Comparison of ENCODE assay signal across 12 cellular contexts in genomic region chr3:123632161-123632655, GRCh38. TPM values are rescaled to one million over a fixed set of nuclear protein-coding genes. Genes with fewer than 3 reads are reported as not detected.
DNase-seq lines count a peak whose midpoint lies in the region; ATAC-seq, FAIRE-seq and TF ChIP-seq lines count a peak whose summit lies in the region.
"Had no signal": no experiment of that assay in that cellular context is flagged by ENCODE, and none has a peak within 500 bp of the region (broad histone marks: within the 10 kb centered on the region; RNA-seq: fewer than 3 reads in every experiment).

No MANE protein-coding gene starts in this region.

- DNase-seq in AG04450 (ENCODE audit: low read depth, low spot score) (peak; percentile 84), LNCaP clone FGC (ENCODE audit: low read depth) (peak; percentile 82), H1 (ENCODE audit: low read depth in 1 of 2, low spot score in 2 of 2) (no peak), OCI-M2 (lab: John Stamatoyannopoulos, UW; ENCODE audit: unreplicated experiment) (no peak), NCI-H1930 (lab: John Stamatoyannopoulos, UW) (no peak), T-helper 1 cell (no peak)
- DNase-seq: CD8-positive, alpha-beta T cell; cerebellar nuclear complex; NCI-H526 had no signal

- no peak overlapping the region for H3K4me3 ChIP-seq in AG04450 (ENCODE audit: low read depth, low read length)
- no peak overlapping the region for H3K4me3 ChIP-seq in LNCaP clone FGC (ENCODE audit: low read depth, low read length)
- H3K4me3 ChIP-seq in H1 (ENCODE audit: extremely low read depth in 1 of 4, insufficient read depth in 2 of 4, low read depth in 3 of 4, low read length in 4 of 4), result no peak overlapping the region
- H3K4me3 ChIP-seq in muscle layer of colon (ENCODE audit: low read depth in 1 of 2, low read length in 2 of 2), result no peak overlapping the region
- H3K4me3 ChIP-seq: GM12878 had no signal

- TF ChIP-seq RAD21 in H1 (IDR thresholded peaks at IDR 0.05 in 1 of 2, conservative IDR thresholded peaks at IDR 0.05 in 1 of 2; ENCODE audit: low read depth in 2 of 2, low read length in 2 of 2), result no peak

- ATAC-seq in GM19395 (IDR thresholded peaks at IDR 0.05; ENCODE audit: unreplicated experiment), result no peak
- ATAC-seq: CD8-positive, alpha-beta T cell; GM12878 had no signal

- H2AFZ ChIP-seq in H1 (ENCODE audit: low read length), result no peak overlapping the region

- no peak for TF ChIP-seq EP300 in H1 (IDR thresholded peaks at IDR 0.05; ENCODE audit: borderline replicate concordance in 1 of 2, low read depth in 2 of 2, low read length in 2 of 2)

- 54% methylated on average over 6 of the region's 6 CpGs; no CpG with 5 or more reads in 1 of the 2 experiments for WGBS in H1 (ENCODE audit: extremely low coverage in 1 of 2, insufficient coverage in 1 of 2, insufficient read length in 1 of 2, insufficient replicate concordance in 2 of 2, low coverage in 1 of 2, low lambda C conversion rate in 2 of 2, missing lambda C conversion rate in 1 of 2), 2 experiments

- H2BK120ac ChIP-seq in H1 (replicated peaks; ENCODE audit: low read depth, low read length), result no peak overlapping the region

- H3K9ac ChIP-seq in H1 (replicated peaks in 1 of 4; ENCODE audit: extremely low read depth in 1 of 4, low read depth in 3 of 4, low read length in 3 of 4) (no peak overlapping the region), muscle layer of colon (ENCODE audit: low read length) (no peak overlapping the region)

- H3K4me1 ChIP-seq in H1 (replicated peaks in 1 of 4; ENCODE audit: control insufficient read depth in 3 of 4, insufficient read depth in 4 of 4, low read length in 3 of 4) (peaks cover 3 to 25% (median 15%) of the 10 kb centered on the region in 4 experiments), muscle layer of colon (ENCODE audit: insufficient read depth, low read length) (peaks cover 89% of the 10 kb centered on the region)

- H3K27me3 ChIP-seq in AG04450 (ENCODE audit: control insufficient read depth, insufficient read depth, low read length) (no peaks in the 10 kb centered on the region), H1 (replicated peaks in 1 of 4; ENCODE audit: control insufficient read depth in 3 of 4, extremely low read depth in 1 of 4, insufficient read depth in 3 of 4, low read length in 3 of 4) (no peaks in the 10 kb centered on the region), muscle layer of colon (ENCODE audit: control insufficient read depth in 1 of 2, insufficient read depth in 2 of 2, low read length in 2 of 2) (no peaks in the 10 kb centered on the region)

- TF ChIP-seq CTCF in AG04450 (IDR thresholded peaks at IDR 0.05; ENCODE audit: low read depth, low read length) (no peak), LNCaP clone FGC (IDR thresholded peaks at IDR 0.05; ENCODE audit: control insufficient read depth, extremely low read depth, insufficient read depth) (no peak), H1 (IDR thresholded peaks at IDR 0.05; ENCODE audit: control extremely low read depth in 1 of 3, insufficient read depth in 1 of 3, low read depth in 1 of 3, low read length in 3 of 3) (no peak)

- H3K23ac ChIP-seq in H1 (ENCODE audit: insufficient read length), result no peak overlapping the region

- H3K27ac ChIP-seq in AG04450 (ENCODE audit: low read depth, low read length), result peak overlapping the region; percentile 39
- no peak overlapping the region for H3K27ac ChIP-seq in H1 (ENCODE audit: low read depth, low read length)
- peak overlapping the region; percentile 64 for H3K27ac ChIP-seq in muscle layer of colon (ENCODE audit: low read depth, low read length)

- H3K4me2 ChIP-seq in H1 (ENCODE audit: insufficient read depth in 1 of 2, low read depth in 2 of 2, low read length in 2 of 2), result peak overlapping the region in 1 of 2 experiments; percentile 44; a peak in 2 of 4 replicates

- H2BK12ac ChIP-seq in H1 (ENCODE audit: low read depth, low read length), result 0 out of 2 replicates have a peak overlapping the region, but pooled peaks have one; percentile 9

- no peak overlapping the region for H3K4ac ChIP-seq in H1 (replicated peaks; ENCODE audit: insufficient read length, low read depth, low read length)

- H2AK5ac ChIP-seq in H1 (ENCODE audit: low read depth, low read length), result no peak overlapping the region

- no peak overlapping the region for H2BK20ac ChIP-seq in H1 (ENCODE audit: low read length)

- 0 out of 3 replicates have a peak, but pooled peaks of 1 of the 2 experiments have one; percentile 40 for TF ChIP-seq POLR2A in H1 (IDR thresholded peaks at IDR 0.05; ENCODE audit: control extremely low read depth in 1 of 2, low read depth in 2 of 2, low read length in 2 of 2)

- H3K23me2 ChIP-seq in H1 (ENCODE audit: low read depth, low read length), result 0 out of 2 replicates have a peak, but pooled peaks cover 2% of the 10 kb centered on the region

- no peaks in the 10 kb centered on the region for H3K79me2 ChIP-seq in H1 (ENCODE audit: control insufficient read depth in 1 of 2, insufficient read depth in 2 of 2, low read length in 2 of 2)

- H3K14ac ChIP-seq in H1 (ENCODE audit: insufficient read length), result no peak overlapping the region

- H4K20me1 ChIP-seq in H1 (replicated peaks in 1 of 2; ENCODE audit: control insufficient read depth in 1 of 2, insufficient read depth in 2 of 2, low read length in 2 of 2), result no peaks in the 10 kb centered on the region

- no peaks in the 10 kb centered on the region for H3K9me3 ChIP-seq in AG04450 (ENCODE audit: control insufficient read depth, insufficient read depth, low read length)
- no peaks in the 10 kb centered on the region for H3K9me3 ChIP-seq in H1 (ENCODE audit: insufficient read depth in 2 of 2, low read depth in 1 of 2, low read length in 1 of 2)
- no peaks in the 10 kb centered on the region for H3K9me3 ChIP-seq in muscle layer of colon (ENCODE audit: low read length)

- no peak overlapping the region; the same call in 1 of the 2 replicates for H3K18ac ChIP-seq in H1 (ENCODE audit: extremely low read depth, low read length)

- peak overlapping the region; percentile 61; the same call in 1 of the 2 replicates for H2BK15ac ChIP-seq in H1 (ENCODE audit: low read length)

- H3K79me1 ChIP-seq in H1 (ENCODE audit: low read depth, low read length), result no peaks in the 10 kb centered on the region; the same call in 1 of the 2 replicates

- POLR2A ChIA-PET in AG04450 (lab: Yijun Ruan, JAX), result interaction anchor here (1.2 to 1.9 kb wide), 2 partner anchors 12 to 14 kb away, joined by 3 to 9 read pairs; no protein-coding TSS in a partner anchor
- POLR2A ChIA-PET in H1 (lab: Charles Lee; ENCODE audit: partially characterized antibody), result interaction anchor here (0.7 to 1.9 kb wide), 4 partner anchors 12 to 47 kb away, joined by 3 to 6 read pairs (median 4); no protein-coding TSS in a partner anchor

- FAIRE-seq in H1 (lab: Jason Lieb, UNC), result no peak
- FAIRE-seq: GM12878 had no signal

- no peak overlapping the region for H2BK5ac ChIP-seq in H1 (ENCODE audit: low read depth, low read length)

- H3K36me3 ChIP-seq in H1 (ENCODE audit: control insufficient read depth in 2 of 4, insufficient read depth in 4 of 4, low read length in 3 of 4) (no peaks in the 10 kb centered on the region), muscle layer of colon (ENCODE audit: insufficient read depth, low read length) (peaks cover 62% of the 10 kb centered on the region)

- H4K91ac ChIP-seq in H1 (replicated peaks; ENCODE audit: insufficient read length, low read length), result no peak overlapping the region

- H3K56ac ChIP-seq in H1 (replicated peaks; ENCODE audit: insufficient read length, low read depth, low read length), result no peak overlapping the region

- H4K8ac ChIP-seq in H1 (ENCODE audit: extremely low read depth, insufficient read depth, low read length), result no peak overlapping the region

- CTCF ChIA-PET in AG04450 (lab: Charles Lee) (interaction anchor here (2.0 to 2.8 kb wide), 2 partner anchors 10 kb away, joined by 11 to 25 read pairs; no protein-coding TSS in a partner anchor), H1 (lab: Charles Lee; ENCODE audit: partially characterized antibody) (interaction anchor here (0.8 to 5.1 kb wide), 3 partner anchors 9 to 91 kb away, joined by 3 to 50 read pairs (median 5); no protein-coding TSS in a partner anchor)

- H4K5ac ChIP-seq in H1 (ENCODE audit: insufficient read length, low read depth, low read length), result no peak overlapping the region

TF ChIP-seq in H1, 55 proteins besides CTCF, POLR2A, EP300 and RAD21:
- TF ChIP-seq FOSL1 (IDR thresholded peaks at IDR 0.05; ENCODE audit: insufficient read depth, low read depth, low read length), result no peak
- peak; percentile 58 for TF ChIP-seq MAX (IDR thresholded peaks at IDR 0.05)
- peak in 1 of 2 experiments; percentile 61; a peak in 1 of 4 replicates for TF ChIP-seq SIN3A (conservative IDR thresholded peaks at IDR 0.05 in 1 of 2, IDR thresholded peaks at IDR 0.05 in 1 of 2; ENCODE audit: low read depth in 1 of 2, low read length in 2 of 2)
- TF ChIP-seq BRCA1 (IDR thresholded peaks at IDR 0.05; ENCODE audit: low read depth, low read length), result no peak
- TF ChIP-seq SP2 (IDR thresholded peaks at IDR 0.05; ENCODE audit: low read length), result no peak
- TF ChIP-seq YY1 (IDR thresholded peaks at IDR 0.05; ENCODE audit: low read depth, low read length), result no peak
- TF ChIP-seq SRF (IDR thresholded peaks at IDR 0.05; ENCODE audit: low read depth, low read length), result 0 out of 2 replicates have a peak, but pooled peaks have one; percentile 25
- peak; percentile 41; the same call in 1 of the 2 replicates for TF ChIP-seq POLR2AphosphoS5 (IDR thresholded peaks at IDR 0.05; ENCODE audit: low read depth, low read length)
- peak; percentile 46 for TF ChIP-seq TAF7 (optimal IDR thresholded peaks at IDR 0.05; ENCODE audit: borderline replicate concordance, low read depth, low read length)
TF ChIP-seq in H1: peak in this region for 5.

RNA-seq across cellular contexts. Expression of gene HACD2, which starts 47.4 kb away (rescaled TPM):
- polyA plus RNA-seq in AG04450 (2011; rRNA removed) (30.3 and 43.5 TPM in 2 replicates), H1 (2011; rRNA removed) (12.7 and 24.9 TPM in 2 replicates)
- 15.4 and 40.1 TPM in 2 replicates for polyA minus RNA-seq in AG04450 (2011; rRNA and poly(A)+ RNA removed)
- 29.8 and 31.2 TPM in 2 replicates for total RNA-seq in H1 (2021; fragmentation: NEBNext Ultra II Directional; extraction: Animal tissue kit (Norgen Biotek cat#: 25700))
- 21.3 TPM for polyA plus RNA-seq in H1 (2011; cell fraction: cytosol; rRNA removed)
- 8.1 TPM for polyA plus RNA-seq in H1 (2011; cell fraction: nucleus; rRNA removed)
- polyA plus RNA-seq in H1 (2012, experiment 1 of 2), result 10.8 to 22.7 TPM (median 13.1 TPM) in 4 replicates
- polyA plus RNA-seq in H1 (2012, experiment 2 of 2), result 2.3 TPM
- polyA plus RNA-seq in H1 (2013, experiment 1 of 2), result 29.0 TPM
- polyA plus RNA-seq in H1 (2013, experiment 2 of 2), result 32.0 TPM
- 51.4 and 71.5 TPM in 2 replicates for polyA minus RNA-seq in H1 (2011; rRNA and poly(A)+ RNA removed)
- polyA minus RNA-seq in H1 (2011; cell fraction: cytosol; rRNA and poly(A)+ RNA removed), result 19.5 TPM
- 14.9 TPM for polyA minus RNA-seq in H1 (2011; cell fraction: nucleus; rRNA and poly(A)+ RNA removed)

Comparison
In these comparisons a context has a peak if more than half of its experiments do, and no peak if none do; other contexts are left out.
1. DNase-seq: peak in AG04450 (single experiment) and LNCaP clone FGC (single experiment); none in H1 (0 of 2), OCI-M2 (single experiment), NCI-H1930 (0 of 2) and T-helper 1 cell (0 of 5).